Comparison of ENCODE assay signal across 9 cellular contexts in the genomic region with DNA sequence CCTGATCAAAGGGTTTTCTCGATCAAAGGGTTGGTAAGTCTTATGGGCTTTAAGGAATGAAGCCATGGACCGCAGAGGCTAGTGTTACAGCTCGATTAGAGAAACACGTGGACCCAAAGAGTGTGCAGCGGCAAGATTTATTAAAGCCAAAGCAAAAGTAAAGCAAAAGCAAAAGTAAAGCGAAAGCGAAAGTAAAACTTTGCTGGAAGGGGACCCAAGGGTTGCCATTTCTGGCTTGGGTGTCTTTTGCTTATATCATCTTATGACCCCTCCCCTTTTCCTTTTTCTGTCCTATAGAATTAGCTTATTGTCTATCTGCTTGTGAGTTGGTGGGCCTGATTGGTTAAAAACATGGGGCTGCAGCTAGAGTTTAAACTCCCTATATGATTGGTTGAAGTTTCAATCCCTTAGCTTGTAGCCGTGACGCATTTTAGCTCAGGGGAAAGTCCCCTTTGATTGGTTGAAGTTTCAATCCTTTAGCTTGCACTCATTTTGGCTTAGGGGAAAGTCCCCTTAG.
DNase-seq lines count a peak whose midpoint lies in the region; ATAC-seq and TF ChIP-seq lines count a peak whose summit lies in the region.
"Had no signal": no experiment of that assay in that cellular context is flagged by ENCODE, and none has a peak within 500 bp of the region (broad histone marks: within the 10 kb centered on the region; RNA-seq: fewer than 3 reads in every experiment).

No MANE protein-coding gene starts in this region.

- peak overlapping the region; percentile 84 for H3K4me3 Mint-ChIP-seq in HFFc6

- H3K36me3 Mint-ChIP-seq in HFFc6 (ENCODE audit: low read depth): no peaks in the 10 kb centered on the region

- H3K4me1 Mint-ChIP-seq in HFFc6 (ENCODE audit: low read depth): peaks cover 7% of the 10 kb centered on the region; the same call in 1 of the 2 replicates

- TF ChIP-seq CTCF in HFFc6 (IDR thresholded peaks at IDR 0.05) (no peak), GM20000 (IDR thresholded peaks at IDR 0.05; ENCODE audit: extremely low read depth, missing control alignments) (no peak)

- ATAC-seq in GM19455 (IDR thresholded peaks at IDR 0.05; ENCODE audit: unreplicated experiment): no peak

- peak; percentile 53 for DNase-seq in Daoy (ENCODE audit: low read depth)
- DNase-seq in HFFc6: no peak
- DNase-seq in NCI-H526 treated with DMSO at 0.1 percent for 48 hours (lab: John Stamatoyannopoulos, UW): peak; percentile 4
- DNase-seq in left kidney (ENCODE audit: low read depth, low spot score): peak; percentile 5
- DNase-seq in GM20000 (ENCODE audit: low spot score): no peak
- no peak for DNase-seq in GDM1 (lab: John Stamatoyannopoulos, UW)
- no peak for DNase-seq in amniotic stem cell (lab: John Stamatoyannopoulos, UW)
- DNase-seq: occipital lobe had no signal

- no peaks in the 10 kb centered on the region for H3K27me3 Mint-ChIP-seq in HFFc6 (ENCODE audit: insufficient read depth)

- no peak overlapping the region for H3K27ac Mint-ChIP-seq in HFFc6

- H3K9me3 Mint-ChIP-seq in HFFc6: no peaks in the 10 kb centered on the region; the same call in 1 of the 2 replicates

Comparison
In these comparisons a context has a peak if more than half of its experiments do, and no peak if none do; other contexts are left out.
1. DNase-seq: peak in Daoy (single experiment), NCI-H526 treated with DMSO at 0.1 percent for 48 hours (single experiment) and left kidney (single experiment); none in HFFc6 (single experiment), GM20000 (single experiment), GDM1 (single experiment) and amniotic stem cell (single experiment).